In genomic region chr11:79100093-79100704, GRCh38 we compare ENCODE assay signal across 7 cellular contexts.
DNase-seq lines count a peak whose midpoint lies in the region; ATAC-seq and TF ChIP-seq lines count a peak whose summit lies in the region.

No MANE protein-coding gene starts in this region.

- H3K79me2 ChIP-seq in OCI-LY3 (ENCODE audit: low read length): no peaks in the 10 kb centered on the region

- H3K4me3 ChIP-seq in OCI-LY3 (ENCODE audit: low read length): no peak overlapping the region
- H3K4me3 ChIP-seq in lower lobe of right lung: no peak overlapping the region
- no peak overlapping the region for H3K4me3 ChIP-seq in uterus

- peak; percentile 90 for TF ChIP-seq CTCF in OCI-LY3 (IDR thresholded peaks at IDR 0.05; ENCODE audit: low read depth, low read length)
- peak; percentile 53 for TF ChIP-seq CTCF in lower lobe of right lung (IDR thresholded peaks at IDR 0.05)
- TF ChIP-seq CTCF in uterus (IDR thresholded peaks at IDR 0.05): peak; percentile 53 to 67 (median 57)

- H3K36me3 ChIP-seq in OCI-LY3 (replicated peaks; ENCODE audit: low read depth, low read length) (no peaks in the 10 kb centered on the region), lower lobe of right lung (no peaks in the 10 kb centered on the region), uterus (no peaks in the 10 kb centered on the region)

- H3K9ac ChIP-seq in OCI-LY3 (ENCODE audit: low read length): no peak overlapping the region

- H3K4me2 ChIP-seq in OCI-LY3 (ENCODE audit: low read length): peak overlapping the region; percentile 30; the same call in 1 of the 2 replicates

- intact Hi-C loops in lower lobe of right lung (cut with DNase I): no loop called here
- intact Hi-C loops in uterus (cut with DNase I; ENCODE audit: low total_unique reads): no loop called here

- ATAC-seq in GM19025 (IDR thresholded peaks at IDR 0.05; ENCODE audit: low read depth, unreplicated experiment): peak; percentile 83
- peak; percentile 92 for ATAC-seq in HG03159 (IDR thresholded peaks at IDR 0.05; ENCODE audit: unreplicated experiment)
- peak; percentile 75 to 82 for ATAC-seq in lower lobe of right lung

- H3K27me3 ChIP-seq in OCI-LY3 (ENCODE audit: low read depth, low read length) (no peaks in the 10 kb centered on the region), lower lobe of right lung (ENCODE audit: low read depth) (no peaks in the 10 kb centered on the region), uterus (no peaks in the 10 kb centered on the region)

- no peaks in the 10 kb centered on the region for H3K9me3 ChIP-seq in OCI-LY3 (ENCODE audit: insufficient read depth, low read length)
- no peaks in the 10 kb centered on the region for H3K9me3 ChIP-seq in lower lobe of right lung
- no peaks in the 10 kb centered on the region for H3K9me3 ChIP-seq in uterus

- H4K20me1 ChIP-seq in OCI-LY3 (ENCODE audit: insufficient read depth, low read length): peaks cover 5% of the 10 kb centered on the region

- TF ChIP-seq POLR2A in uterus (IDR thresholded peaks at IDR 0.05): no peak

- no peak overlapping the region for H2AFZ ChIP-seq in OCI-LY3 (ENCODE audit: low read depth, low read length)

- H3K4me1 ChIP-seq in OCI-LY3 (ENCODE audit: low read length) (no peaks in the 10 kb centered on the region; the same call in 1 of the 2 replicates), lower lobe of right lung (no peaks in the 10 kb centered on the region), uterus (peaks cover 0 to 4% of the 10 kb centered on the region in 2 donors)

- H3K27ac ChIP-seq in OCI-LY3 (ENCODE audit: low read length) (no peak overlapping the region), lower lobe of right lung (no peak overlapping the region), uterus (no peak overlapping the region)

- DNase-seq in DMS153 (lab: John Stamatoyannopoulos, UW) (peak; percentile 20), cerebellar cortex (ENCODE audit: low spot score) (peak; percentile 59), lower lobe of right lung (no peak), uterus (no peak)

Comparison
In these comparisons a context has a peak if more than half of its experiments do, and no peak if none do; other contexts are left out.
1. DNase-seq: peak in DMS153 (single experiment) and cerebellar cortex (single experiment); none in lower lobe of right lung (single experiment) and uterus (0 of 2).
2. Peak in every context shown above with its lines, with median percentiles within 50 percentile points of each other: ATAC-seq and CTCF ChIP-seq.